Comparison of ENCODE assay signal across 8 cellular contexts in the genomic region with DNA sequence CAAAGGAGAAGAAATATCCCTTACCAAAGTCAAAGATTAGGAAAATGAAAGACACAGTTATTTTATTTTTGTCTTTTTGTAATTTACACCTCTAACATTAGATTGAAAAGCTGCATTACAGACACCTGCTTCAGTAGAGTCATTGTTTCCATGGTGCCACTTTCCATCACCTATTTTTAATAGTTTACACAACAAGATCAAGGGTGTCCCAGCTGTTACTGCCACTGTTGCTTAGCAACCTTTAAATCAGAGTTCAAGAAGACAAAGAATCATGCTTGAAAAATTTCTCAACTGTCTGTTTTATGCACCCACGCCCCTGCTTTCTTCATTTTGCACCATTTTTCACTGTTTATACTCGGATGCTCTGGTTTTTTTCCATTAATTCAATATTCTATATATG.
A peak's percentile ranks its signal among the peaks of the same experiment; 100 is the strongest.
DNase-seq lines count a peak whose midpoint lies in the region; ATAC-seq and TF ChIP-seq lines count a peak whose summit lies in the region.

No MANE protein-coding gene starts in this region.

- H3K36me3 ChIP-seq in stomach: no peaks in the 10 kb centered on the region

- no peaks in the 10 kb centered on the region for H3K36me3 Mint-ChIP-seq in mesothelial cell of epicardium

- TF ChIP-seq EP300 in stomach (IDR thresholded peaks at IDR 0.05): no peak

- H3K27ac Mint-ChIP-seq in mesothelial cell of epicardium: no peak overlapping the region

- TF ChIP-seq POLR2A in stomach (IDR thresholded peaks at IDR 0.05): no peak

- H3K27me3 Mint-ChIP-seq in mesothelial cell of epicardium (ENCODE audit: low read depth): no peaks in the 10 kb centered on the region

- ATAC-seq in HG02588 (IDR thresholded peaks at IDR 0.05; ENCODE audit: unreplicated experiment): peak; percentile 71

- H3K4me3 ChIP-seq in cardiac fibroblast (replicated peaks in 1 of 2; ENCODE audit: low read depth in 2 of 2, low read length in 2 of 2) (no peak overlapping the region), skeletal muscle cell (ENCODE audit: low read depth, low read length) (no peak overlapping the region), stomach (no peak overlapping the region)

- in situ Hi-C loops in GM13977 (cut with MboI; ENCODE audit: low pct_unique_long_range_greater_than_20kb, low sequenced_read_pairs, unreplicated experiment): no loop called here

- intact Hi-C loops in stomach (cut with DNase I; ENCODE audit: low total_unique reads): no loop called here

- DNase-seq in GM13977 (ENCODE audit: low spot score) (peak; percentile 34), NCI-H146 treated with DMSO at 0.1 percent for 48 hours (lab: John Stamatoyannopoulos, UW; ENCODE audit: unreplicated experiment) (peak; percentile 97), cardiac fibroblast (ENCODE audit: low read depth in 2 of 2) (peak; percentile 84 to 86), skeletal muscle cell (ENCODE audit: low read depth) (peak; percentile 53), stomach (no peak), mesothelial cell of epicardium (ENCODE audit: low spot score in 2 of 2, unreplicated experiment in 2 of 2) (no peak)
- DNase-seq in activated CD4-positive, alpha-beta T cell treated with anti-CD3 and anti-CD28 coated beads for 1 hour: no peak

- WGBS in stomach, 5 donors: 32 to 54% (median 39%) methylated on average over 2 of the region's 2 CpGs

- no peaks in the 10 kb centered on the region for H3K4me1 Mint-ChIP-seq in mesothelial cell of epicardium

- no peaks in the 10 kb centered on the region for H3K4me1 ChIP-seq in stomach

- peaks cover 7% of the 10 kb centered on the region for H3K9me3 Mint-ChIP-seq in mesothelial cell of epicardium

- no peaks in the 10 kb centered on the region for H3K27me3 ChIP-seq in stomach

- H3K9me3 ChIP-seq in stomach: no peaks in the 10 kb centered on the region

- no peak overlapping the region for H3K4me3 Mint-ChIP-seq in mesothelial cell of epicardium

- no peak for TF ChIP-seq CTCF in GM13977 (IDR thresholded peaks at IDR 0.05; ENCODE audit: extremely low read depth, insufficient read depth, missing control alignments)
- no peak for TF ChIP-seq CTCF in cardiac fibroblast (IDR thresholded peaks at IDR 0.05; ENCODE audit: low read depth, low read length)
- no peak for TF ChIP-seq CTCF in stomach (IDR thresholded peaks at IDR 0.05)
- no peak for TF ChIP-seq CTCF in mesothelial cell of epicardium (IDR thresholded peaks at IDR 0.05; ENCODE audit: unreplicated experiment)

- no peak overlapping the region for H3K27ac ChIP-seq in stomach

Comparison
In these comparisons a context has a peak if more than half of its experiments do, and no peak if none do; other contexts are left out.
1. DNase-seq: peak in GM13977 (single experiment), NCI-H146 treated with DMSO at 0.1 percent for 48 hours (single experiment), cardiac fibroblast (2 of 2) and skeletal muscle cell (single experiment); none in stomach (single experiment), mesothelial cell of epicardium (0 of 2) and activated CD4-positive, alpha-beta T cell treated with anti-CD3 and anti-CD28 coated beads for 1 hour (single experiment).